29 cellular contexts compared by ENCODE assay signal in genomic region chr11:111849631-111850030, GRCh38.
"Had no signal": no experiment of that assay in that cellular context is flagged by ENCODE, and none has a peak within 500 bp of the region (broad histone marks: within the 10 kb centered on the region; RNA-seq: fewer than 3 reads in every experiment).

No MANE protein-coding gene starts in this region.

- H3K27ac Mint-ChIP-seq: dendritic cell treated with granulocyte-macrophage colony-stimulating factor and Interleukin-4, amounts not matched to agents 40 ng/mL and 50 ng/mL, for 4 days; endodermal cell had no signal

- FAIRE-seq: endometrium, endothelial cell of umbilical vein, frontal cortex had no signal

- H3K36me3 ChIP-seq: colonic mucosa had no signal

- H3K9me3 Mint-ChIP-seq: dendritic cell treated with granulocyte-macrophage colony-stimulating factor and Interleukin-4, amounts not matched to agents 40 ng/mL and 50 ng/mL, for 4 days; effector memory CD8-positive, alpha-beta T cell; endodermal cell had no signal

- ATAC-seq: effector memory CD8-positive, alpha-beta T cell; esophagus mucosa; foreskin keratinocyte; gastrocnemius medialis; gastroesophageal sphincter; heart left ventricle; heart right ventricle had no signal

- H3K27me3 ChIP-seq: colonic mucosa, dorsolateral prefrontal cortex, esophagus muscularis mucosa, esophagus squamous epithelium, foreskin keratinocyte, gastrocnemius medialis, gastroesophageal sphincter, heart left ventricle, heart right ventricle, hepatocyte had no signal

- H3K9me3 ChIP-seq: colonic mucosa, esophagus muscularis mucosa, esophagus squamous epithelium, gastrocnemius medialis, gastroesophageal sphincter, heart left ventricle, heart right ventricle had no signal

- H3K4me3 ChIP-seq: colonic mucosa, coronary artery, dorsolateral prefrontal cortex, esophagus muscularis mucosa, esophagus squamous epithelium, gastrocnemius medialis, gastroesophageal sphincter, heart left ventricle, heart right ventricle, hepatocyte had no signal

- H3K4me2 ChIP-seq: hepatocyte had no signal

- H3K79me2 ChIP-seq: hepatocyte had no signal

- H3K4me3 Mint-ChIP-seq: dendritic cell treated with granulocyte-macrophage colony-stimulating factor and Interleukin-4, amounts not matched to agents 40 ng/mL and 50 ng/mL, for 4 days; effector memory CD8-positive, alpha-beta T cell; endodermal cell had no signal

- H3K27ac ChIP-seq: colonic mucosa, coronary artery, dorsolateral prefrontal cortex, epithelial cell of prostate, esophagus muscularis mucosa, esophagus squamous epithelium, foreskin keratinocyte, gastrocnemius medialis, gastroesophageal sphincter, heart left ventricle, heart right ventricle, hepatocyte had no signal

- H3K27me3 Mint-ChIP-seq: dendritic cell treated with granulocyte-macrophage colony-stimulating factor and Interleukin-4, amounts not matched to agents 40 ng/mL and 50 ng/mL, for 4 days; effector memory CD8-positive, alpha-beta T cell had no signal

- DNase-seq: colonic mucosa; cortex of kidney; dermis blood vessel endothelial cell; dorsolateral prefrontal cortex; effector CD4-positive, alpha-beta T cell; effector CD8-positive, alpha-beta T cell; effector memory CD4-positive, alpha-beta T cell; effector memory CD8-positive, alpha-beta T cell; endodermal cell; erythroblast; esophagus squamous epithelium; foreskin fibroblast; foreskin keratinocyte; foreskin melanocyte; gastrocnemius medialis; glutamatergic neuron; head of caudate nucleus; heart left ventricle; heart right ventricle had no signal

- H3K4me1 ChIP-seq: colonic mucosa, foreskin keratinocyte, gastrocnemius medialis had no signal

- H2AFZ ChIP-seq: hepatocyte had no signal
